ENCODE assay signal across 8 cellular contexts in genomic region chr12:14774074-14774943, GRCh38. TPM values are rescaled to one million over a fixed set of nuclear protein-coding genes. Genes with fewer than 3 reads are reported as not detected.
DNase-seq lines count a peak whose midpoint lies in the region; ATAC-seq and TF ChIP-seq lines count a peak whose summit lies in the region.

No MANE protein-coding gene starts in this region.

- H3K27ac Mint-ChIP-seq in activated CD4-positive, alpha-beta memory T cell treated with anti-CD3 and anti-CD28 coated beads for 36 hours = peak overlapping the region; percentile 93

- H3K27me3 Mint-ChIP-seq in activated CD4-positive, alpha-beta memory T cell treated with anti-CD3 and anti-CD28 coated beads for 36 hours = no peaks in the 10 kb centered on the region

- H3K9me3 ChIP-seq in duodenal mucosa (ENCODE audit: control insufficient read depth in 1 of 2, low read length in 2 of 2) (no peaks in the 10 kb centered on the region), liver (ENCODE audit: control insufficient read depth in 4 of 4, low read length in 3 of 4) (no peaks in the 10 kb centered on the region)

- peak overlapping the region; percentile 97 for H3K4me3 Mint-ChIP-seq in activated CD4-positive, alpha-beta memory T cell treated with anti-CD3 and anti-CD28 coated beads for 36 hours

- intact Hi-C loops in activated CD4-positive, alpha-beta memory T cell treated with anti-CD3 and anti-CD28 coated beads for 36 hours (cut with micrococcal nuclease) = loop anchor here (2.0 to 5.0 kb wide), 6 partner anchors 50 to 788 kb away; no protein-coding TSS in a partner anchor

- H3K27me3 ChIP-seq in duodenal mucosa (ENCODE audit: control insufficient read depth in 1 of 2, insufficient read depth in 2 of 2, low read length in 2 of 2) (no peaks in the 10 kb centered on the region), liver (ENCODE audit: control insufficient read depth in 4 of 4, insufficient read depth in 4 of 4, low read length in 3 of 4) (no peaks in the 10 kb centered on the region)

- TF ChIP-seq CTCF in liver (IDR thresholded peaks at IDR 0.05; ENCODE audit: low read depth, low read length, missing input control) = no peak

- H3K36me3 Mint-ChIP-seq in activated CD4-positive, alpha-beta memory T cell treated with anti-CD3 and anti-CD28 coated beads for 36 hours = peaks cover 18% of the 10 kb centered on the region

- H3K27ac ChIP-seq in duodenal mucosa (ENCODE audit: low read depth, low read length) (peak overlapping the region; percentile 96), liver (ENCODE audit: low read depth in 1 of 2, low read length in 2 of 2) (peak overlapping the region; percentile 80 to 93)

- WGBS in liver = under 1% methylated on average over 69 of the region's 69 CpGs

- TF ChIP-seq RAD21 in liver (IDR thresholded peaks at IDR 0.05) = no peak

- peak; percentile 84 for DNase-seq in NCI-H2081 treated with DMSO at 0.1 percent for 48 hours (lab: John Stamatoyannopoulos, UW)
- peak; percentile 95 for DNase-seq in activated CD4-positive, alpha-beta memory T cell treated with anti-CD3 and anti-CD28 coated beads for 36 hours
- DNase-seq in stimulated activated CD4-positive, alpha-beta T cell treated with anti-CD3 and anti-CD28 coated beads, Interleukin-2, amount 100 ng/mL, for 48 hours = peak; percentile 79 to 81
- no peak for DNase-seq in NAMALWA (ENCODE audit: low spot score)

- peak; percentile 53 for ATAC-seq in HG02571 (IDR thresholded peaks at IDR 0.05; ENCODE audit: unreplicated experiment)

- TF ChIP-seq POLR2A in GM10847 (IDR thresholded peaks at IDR 0.05; ENCODE audit: extremely low read depth, insufficient read length) = peak; percentile 85

- no peaks in the 10 kb centered on the region for H3K36me3 ChIP-seq in duodenal mucosa (ENCODE audit: control insufficient read depth in 1 of 2, insufficient read depth in 2 of 2, low read length in 2 of 2)
- no peaks in the 10 kb centered on the region for H3K36me3 ChIP-seq in liver (ENCODE audit: control insufficient read depth in 4 of 4, insufficient read depth in 3 of 4, low read depth in 1 of 4, low read length in 3 of 4)

- H3K4me1 Mint-ChIP-seq in activated CD4-positive, alpha-beta memory T cell treated with anti-CD3 and anti-CD28 coated beads for 36 hours (ENCODE audit: low read depth) = peaks cover 25% of the 10 kb centered on the region

- POLR2A ChIA-PET in activated CD4-positive, alpha-beta memory T cell treated with anti-CD3 and anti-CD28 coated beads for 36 hours (lab: Charles Lee) = interaction anchor here (0.6 to 8.1 kb wide), 14 partner anchors 9 to 406 kb away, joined by 3 to 95 read pairs (median 4); partner anchors contain the start of genes ARHGDIB, C12orf60 and WBP11

- no peaks in the 10 kb centered on the region for H3K9me3 Mint-ChIP-seq in activated CD4-positive, alpha-beta memory T cell treated with anti-CD3 and anti-CD28 coated beads for 36 hours

- H3K4me1 ChIP-seq in duodenal mucosa (ENCODE audit: control insufficient read depth in 1 of 2, insufficient read depth in 2 of 2, low read length in 2 of 2) (peaks cover 10 to 20% of the 10 kb centered on the region in 2 donors), liver (ENCODE audit: control insufficient read depth in 4 of 4, insufficient read depth in 4 of 4, low read length in 3 of 4) (peaks cover 0 to 23% (median 6%) of the 10 kb centered on the region in 4 donors)

- H3K9ac ChIP-seq in duodenal mucosa (ENCODE audit: low read depth in 1 of 2, low read length in 2 of 2) (peak overlapping the region; percentile 91 to 93), liver (ENCODE audit: low read depth in 1 of 2, low read length in 2 of 2) (peak overlapping the region; percentile 69 to 78)

- H3K4me3 ChIP-seq in duodenal mucosa (ENCODE audit: low read depth in 1 of 2, low read length in 2 of 2) (peak overlapping the region; percentile 87 to 95), liver (ENCODE audit: low read depth in 1 of 3, low read length in 3 of 3) (peak overlapping the region; percentile 72 to 79 (median 74))

- CTCF ChIA-PET in activated CD4-positive, alpha-beta memory T cell treated with anti-CD3 and anti-CD28 coated beads for 36 hours (lab: Charles Lee) = interaction anchor here (0.9 to 2.4 kb wide), 5 partner anchors 28 to 222 kb away, joined by 3 to 17 read pairs (median 5); partner anchors contain the start of genes C12orf60, ERP27 and WBP11

TF ChIP-seq in liver, 16 proteins besides CTCF, POLR2A, EP300 and RAD21:
- TF ChIP-seq SP1 (IDR thresholded peaks at IDR 0.05) = peak; percentile 97
- TF ChIP-seq HNF4G (IDR thresholded peaks at IDR 0.05) = no peak
- TF ChIP-seq JUND (IDR thresholded peaks at IDR 0.05) = no peak
- peak; percentile 97 for TF ChIP-seq TAF1 (conservative IDR thresholded peaks at IDR 0.05)
- peak; percentile 45 for TF ChIP-seq ZBTB33 (IDR thresholded peaks at IDR 0.05)
- TF ChIP-seq FOXA2 (IDR thresholded peaks at IDR 0.05) = no peak
- TF ChIP-seq HNF4A (conservative IDR thresholded peaks at IDR 0.05) = no peak
- no peak for TF ChIP-seq FOXA1 (IDR thresholded peaks at IDR 0.05)
- no peak for TF ChIP-seq NR2F2 (IDR thresholded peaks at IDR 0.05)
- TF ChIP-seq YY1 (IDR thresholded peaks at IDR 0.05) = peak; percentile 65
- TF ChIP-seq MAX (IDR thresholded peaks at IDR 0.05) = no peak
- TF ChIP-seq RXRA (IDR thresholded peaks at IDR 0.05) = peak in 1 of 2 donors; percentile 17
- TF ChIP-seq EGR1 (IDR thresholded peaks at IDR 0.05; ENCODE audit: low read depth in 2 of 2) = no peak
- no peak for TF ChIP-seq ATF3 (IDR thresholded peaks at IDR 0.05)
- TF ChIP-seq REST (IDR thresholded peaks at IDR 0.05) = peak; percentile 89
- peak in 1 of 2 donors; percentile 25 for TF ChIP-seq GABPA (IDR thresholded peaks at IDR 0.05 in 1 of 2, conservative IDR thresholded peaks at IDR 0.05 in 1 of 2)

RNA-seq across cellular contexts. Expression of gene WBP11, which starts 29.0 kb away (rescaled TPM):
- 100 to 1,000 TPM; 131 to 134 TPM for total RNA-seq in activated CD4-positive, alpha-beta memory T cell treated with anti-CD3 and anti-CD28 coated beads for 36 hours
- total RNA-seq in liver = 10 to 100 TPM; 10.9 to 13.6 TPM
- polyA plus RNA-seq in liver = 10 to 100 TPM in 1 of 2 donors, 1 to 10 TPM in 1; 9.9 to 16.6 TPM

RNA-seq across cellular contexts. Expression of gene C12orf60, which starts 29.2 kb away (rescaled TPM):
- total RNA-seq in activated CD4-positive, alpha-beta memory T cell treated with anti-CD3 and anti-CD28 coated beads for 36 hours = 1 to 10 TPM; 3.3 to 3.4 TPM
- total RNA-seq in liver = 1 to 10 TPM in 1 of 2 donors, under 1 TPM in 1; 0.50 to 1.5 TPM
- 1 to 10 TPM in 1 of 2 donors, under 1 TPM in 1; 0.53 to 1.9 TPM for polyA plus RNA-seq in liver

RNA-seq across cellular contexts. Expression of gene SMCO3, which starts 39.7 kb away (rescaled TPM):
- total RNA-seq in activated CD4-positive, alpha-beta memory T cell treated with anti-CD3 and anti-CD28 coated beads for 36 hours = not detected
- under 1 TPM; 0.59 to 0.93 TPM for total RNA-seq in liver
- polyA plus RNA-seq in liver = under 1 TPM; 0.17 to 0.54 TPM

Comparison
In these comparisons a context has a peak if more than half of its experiments do, and no peak if none do; other contexts are left out.
1. RNA of gene WBP11, which starts 29.0 kb away (total RNA-seq): 131 to 134 TPM in activated CD4-positive, alpha-beta memory T cell treated with anti-CD3 and anti-CD28 coated beads for 36 hours; 10.9 to 13.6 TPM in liver; every median in the first group is over 4 times any median in the second.